Comparison of ENCODE assay signal across 22 cellular contexts in the genomic region with DNA sequence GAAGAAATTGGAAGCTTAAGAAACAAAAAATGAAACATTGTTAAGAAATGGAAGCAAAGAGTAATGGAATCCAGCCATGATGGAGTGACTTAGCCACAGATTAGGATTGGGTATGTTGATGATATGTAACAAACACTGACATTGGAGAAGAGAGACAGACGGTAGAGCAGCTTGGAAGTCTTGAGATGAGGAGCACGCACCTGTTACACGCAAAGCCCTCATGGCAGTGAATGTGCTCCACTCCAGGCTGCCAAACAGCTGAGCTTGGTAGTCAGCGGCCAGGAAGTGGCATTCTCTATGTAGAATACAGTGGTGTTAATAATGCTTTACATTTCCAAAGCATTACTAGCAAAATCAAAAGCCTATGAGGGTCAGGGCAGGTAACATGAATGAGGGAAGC. TPM values are rescaled to one million over a fixed set of nuclear protein-coding genes. Genes with fewer than 3 reads are reported as not detected.
DNase-seq lines count a peak whose midpoint lies in the region; ATAC-seq and TF ChIP-seq lines count a peak whose summit lies in the region.
"Had no signal": no experiment of that assay in that cellular context is flagged by ENCODE, and none has a peak within 500 bp of the region (broad histone marks: within the 10 kb centered on the region; RNA-seq: fewer than 3 reads in every experiment).

No MANE protein-coding gene starts in this region.

- POLR2A ChIA-PET in WTC11 (lab: Charles Lee): no interaction called here

- peaks cover 5% of the 10 kb centered on the region for H3K9me3 Mint-ChIP-seq in WTC11
- H3K9me3 Mint-ChIP-seq: GM23338 had no signal

- no peak overlapping the region for H3K27ac Mint-ChIP-seq in WTC11
- H3K27ac Mint-ChIP-seq: GM23338, IgD-negative memory B cell, T-cell had no signal

- ATAC-seq in GM18858 (IDR thresholded peaks at IDR 0.05; ENCODE audit: unreplicated experiment) (no peak), WTC11 (no peak)
- ATAC-seq: T-cell had no signal

- no peaks in the 10 kb centered on the region for H3K27me3 Mint-ChIP-seq in WTC11 (ENCODE audit: low read depth)

- CTCF ChIA-PET in WTC11 (lab: Charles Lee): no interaction called here

- DNase-seq in DMS 273 (lab: John Stamatoyannopoulos, UW; ENCODE audit: unreplicated experiment) (peak; percentile 88), LHCN-M2 (ENCODE audit: low read depth) (peak; percentile 14), NCI-H82 (lab: John Stamatoyannopoulos, UW) (peak; percentile 70), cerebellum (ENCODE audit: low spot score) (peak; percentile 2), WTC11 (ENCODE audit: low spot score) (no peak), kidney glomerular epithelial cell (lab: John Stamatoyannopoulos, UW) (no peak)
- DNase-seq in NK-92 treated with Interleukin-12 subunit alpha and Interleukin-12 subunit beta, amount 100 ng/mL, for 24 hours (lab: John Stamatoyannopoulos, UW): no peak
- DNase-seq: DMS53, HCEC 1CT, NCI-H1092 treated with DMSO at 0.1 percent for 48 hours, NCI-H1436 treated with DMSO at 0.1 percent for 48 hours, NCI-H2029, NCI-H446 treated with DMSO at 0.1 percent for 48 hours, NCI-H69, Right ventricle myocardium superior, RPMI8226, T-cell had no signal

- TF ChIP-seq CTCF in WTC11 (IDR thresholded peaks at IDR 0.05): no peak

- no peaks in the 10 kb centered on the region for H3K36me3 Mint-ChIP-seq in WTC11
- H3K36me3 Mint-ChIP-seq: T-cell had no signal

- H3K4me3 Mint-ChIP-seq in WTC11: no peak overlapping the region
- H3K4me3 Mint-ChIP-seq: GM23338, IgD-negative memory B cell, T-cell had no signal

- no peaks in the 10 kb centered on the region for H3K4me1 Mint-ChIP-seq in WTC11
- H3K4me1 Mint-ChIP-seq: GM23338, IgD-negative memory B cell had no signal

TF ChIP-seq in WTC11, 78 proteins besides CTCF, POLR2A, EP300 and RAD21:
- TF ChIP-seq, protein P1, sequence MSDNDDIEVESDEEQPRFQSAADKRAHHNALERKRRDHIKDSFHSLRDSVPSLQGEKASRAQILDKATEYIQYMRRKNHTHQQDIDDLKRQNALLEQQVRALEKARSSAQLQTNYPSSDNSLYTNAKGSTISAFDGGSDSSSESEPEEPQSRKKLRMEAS (CRISPR knock-in tag; IDR thresholded peaks at IDR 0.05): no peak
- TF ChIP-seq MYBL2 (CRISPR knock-in tag; IDR thresholded peaks at IDR 0.05) (no peak), ELF4 (CRISPR knock-in tag; IDR thresholded peaks at IDR 0.05; ENCODE audit: low read depth) (no peak), ATF1 (CRISPR knock-in tag; IDR thresholded peaks at IDR 0.05) (no peak)
TF ChIP-seq in WTC11: peak in this region for 0.

RNA-seq across cellular contexts. Expression of gene GPRIN3, which starts 57.0 kb away (rescaled TPM):
- 0.06 TPM in 1 of 2 replicates, not detected in the other for total RNA-seq in LHCN-M2 (2014; rRNA removed)
- polyA plus RNA-seq in LHCN-M2 (2012): not detected
- total RNA-seq in cerebellum: 36.8 TPM
- 1.5 to 2.0 TPM (median 1.5 TPM) in 3 replicates for total RNA-seq in WTC11 (2021)
- total RNA-seq: Daoy had no signal
- polyA plus RNA-seq: BJ had no signal

Comparison
In these comparisons a context has a peak if more than half of its experiments do, and no peak if none do; other contexts are left out.
1. DNase-seq: peak in DMS 273 (single experiment), LHCN-M2 (single experiment), NCI-H82 (single experiment) and cerebellum (single experiment); none in WTC11 (single experiment), kidney glomerular epithelial cell (single experiment) and NK-92 treated with Interleukin-12 subunit alpha and Interleukin-12 subunit beta, amount 100 ng/mL, for 24 hours (single experiment).
2. RNA of gene GPRIN3, which starts 57.0 kb away (total RNA-seq): 36.8 TPM in cerebellum (single experiment); 1.5 to 2.0 TPM in WTC11 and 0.06 TPM in LHCN-M2; every median in the first group is over 10 times any median in the second.